Comparison of ENCODE assay signal across 18 cellular contexts in the genomic region with DNA sequence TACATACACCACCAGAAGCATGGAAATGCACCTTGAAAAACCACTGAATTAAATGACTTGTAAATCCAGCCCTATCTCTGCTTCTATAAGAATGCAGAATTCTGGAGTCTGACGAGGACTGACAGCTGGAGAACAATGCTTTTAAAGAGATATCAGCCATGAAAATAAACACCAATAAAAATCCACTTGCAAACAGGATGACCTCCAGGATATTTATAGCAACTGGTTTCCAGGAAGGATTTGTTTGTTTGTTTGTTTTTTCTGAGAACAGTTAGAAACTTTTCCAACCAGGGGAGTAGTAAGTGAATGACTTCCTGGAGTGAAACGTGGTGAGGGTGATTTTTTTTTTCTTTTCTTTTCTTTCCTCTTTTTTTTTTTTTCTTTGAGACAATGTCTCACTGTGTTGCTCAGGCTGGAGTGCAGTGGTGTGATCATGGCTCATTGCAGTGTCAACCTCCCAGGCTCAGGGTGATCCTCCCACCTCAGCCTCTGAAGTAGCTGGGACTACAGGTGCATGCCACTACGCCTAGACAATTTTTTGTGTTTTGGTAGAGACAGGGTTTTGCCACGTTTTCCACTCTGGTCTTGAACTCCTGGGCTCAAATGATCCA.
"Had no signal": no experiment of that assay in that cellular context is flagged by ENCODE, and none has a peak within 500 bp of the region (broad histone marks: within the 10 kb centered on the region; RNA-seq: fewer than 3 reads in every experiment).

No MANE protein-coding gene starts in this region.

- H3K27me3 ChIP-seq: tibial nerve, uterus had no signal

- H3K9me3 ChIP-seq: tibial nerve, uterus had no signal

- ATAC-seq: activated CD8-positive, alpha-beta T cell treated with anti-CD3 and anti-CD28 coated beads for 36 hours; activated T-cell treated with anti-CD3 and anti-CD28 coated beads, Interleukin-2, amount 50 U/mL, for 4 hours; esophagus mucosa; T-helper 17 cell; WTC11 had no signal

- H3K4me1 Mint-ChIP-seq: T-helper 17 cell had no signal

- H3K36me3 ChIP-seq: tibial nerve, uterus had no signal

- H3K4me1 ChIP-seq: tibial nerve, uterus had no signal

- H3K27ac Mint-ChIP-seq: activated CD8-positive, alpha-beta T cell treated with anti-CD3 and anti-CD28 coated beads for 36 hours; activated naive CD8-positive, alpha-beta T cell; T-helper 17 cell; WTC11 had no signal

- H3K9me3 Mint-ChIP-seq: activated CD8-positive, alpha-beta T cell treated with anti-CD3 and anti-CD28 coated beads for 36 hours; activated T-cell treated with anti-CD3 and anti-CD28 coated beads, Interleukin-2, amount 50 U/mL, for 4 hours had no signal

- H3K4me3 Mint-ChIP-seq: activated CD8-positive, alpha-beta T cell treated with anti-CD3 and anti-CD28 coated beads for 36 hours; activated naive CD8-positive, alpha-beta T cell; activated T-cell treated with anti-CD3 and anti-CD28 coated beads, Interleukin-2, amount 50 U/mL, for 4 hours; T-helper 17 cell; WTC11 had no signal

- DNase-seq: activated CD4-positive, alpha-beta T cell treated with anti-CD3 and anti-CD28 coated beads for 4 hours; activated CD8-positive, alpha-beta T cell treated with anti-CD3 and anti-CD28 coated beads for 36 hours; activated gamma-delta T cell treated with Interleukin-2 at 50 U/mL for 16 hours; activated T-cell treated with anti-CD3 and anti-CD28 coated beads, Interleukin-2, amount 50 U/mL, for 4 hours; amniotic stem cell; hippocampal formation; kidney; stimulated activated CD4-positive, alpha-beta T cell treated with anti-CD3 and anti-CD28 coated beads, Interleukin-15, amount 100 ng/mL, for 24 hours; stimulated activated CD4-positive, alpha-beta T cell treated with anti-CD3 and anti-CD28 coated beads, Interleukin-4, amount 100 ng/mL, for 1 hour; stimulated activated naive CD4-positive, alpha-beta T cell; substantia nigra; T-helper 17 cell; uterus had no signal

- H3K27ac ChIP-seq: tibial nerve, uterus had no signal

- H3K36me3 Mint-ChIP-seq: activated naive CD8-positive, alpha-beta T cell had no signal

- H3K4me3 ChIP-seq: tibial nerve, uterus had no signal

- FAIRE-seq: endometrium, kidney had no signal
